ENCODE assay signal across 1 cellular context in the genomic region with DNA sequence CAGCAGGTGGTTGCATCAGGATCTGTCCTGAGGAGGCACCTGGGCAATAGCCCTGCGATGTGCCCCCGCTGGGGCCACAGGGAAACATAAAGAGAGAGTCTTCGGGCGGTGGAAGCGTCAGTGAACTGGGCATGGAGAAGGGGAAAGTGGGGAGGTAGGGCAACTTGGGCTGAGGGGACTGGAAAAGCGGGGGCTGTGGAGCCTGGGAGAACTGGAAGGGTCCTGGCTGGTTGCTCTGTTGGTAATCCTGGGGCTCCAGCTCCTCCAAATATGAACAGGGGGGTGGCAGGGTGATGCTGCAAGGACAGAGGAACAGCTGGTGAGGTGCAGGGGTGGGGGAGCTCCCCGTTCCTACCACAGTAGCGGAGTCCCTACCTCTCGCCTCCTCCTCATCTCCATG.
TF ChIP-seq lines count a peak whose summit lies in the region.

No MANE protein-coding gene starts in this region.

TF ChIP-seq in H1, 55 proteins besides CTCF, POLR2A, EP300 and RAD21:
- TF ChIP-seq HDAC6 (IDR thresholded peaks at IDR 0.05; ENCODE audit: low read depth, low read length) (no peak), ZNF274 (IDR thresholded peaks at IDR 0.05; ENCODE audit: borderline replicate concordance, extremely low read depth, low read length) (no peak), TAF7 (optimal IDR thresholded peaks at IDR 0.05; ENCODE audit: borderline replicate concordance, low read depth, low read length) (no peak), EGR1 (IDR thresholded peaks at IDR 0.05; ENCODE audit: borderline replicate concordance, low read depth, low read length) (no peak)
- TF ChIP-seq, protein P1, sequence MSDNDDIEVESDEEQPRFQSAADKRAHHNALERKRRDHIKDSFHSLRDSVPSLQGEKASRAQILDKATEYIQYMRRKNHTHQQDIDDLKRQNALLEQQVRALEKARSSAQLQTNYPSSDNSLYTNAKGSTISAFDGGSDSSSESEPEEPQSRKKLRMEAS (IDR thresholded peaks at IDR 0.05) = no peak
- TF ChIP-seq, protein P2, sequence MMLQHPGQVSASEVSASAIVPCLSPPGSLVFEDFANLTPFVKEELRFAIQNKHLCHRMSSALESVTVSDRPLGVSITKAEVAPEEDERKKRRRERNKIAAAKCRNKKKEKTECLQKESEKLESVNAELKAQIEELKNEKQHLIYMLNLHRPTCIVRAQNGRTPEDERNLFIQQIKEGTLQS (IDR thresholded peaks at IDR 0.05; ENCODE audit: insufficient read depth, low read depth, low read length) = no peak
